Comparison of ENCODE assay signal across 1 cellular context in genomic region chr4:145181091-145181501, GRCh38.
TF ChIP-seq lines count a peak whose summit lies in the region.

No MANE protein-coding gene starts in this region.

TF ChIP-seq in H1, 55 proteins besides CTCF, POLR2A, EP300 and RAD21 (continued from another document):
- TF ChIP-seq SAP30 (IDR thresholded peaks at IDR 0.05; ENCODE audit: insufficient read depth, insufficient replicate concordance, low read length), result no peak
- TF ChIP-seq YY1 (IDR thresholded peaks at IDR 0.05; ENCODE audit: low read depth, low read length), result no peak
- no peak for TF ChIP-seq KDM4A (IDR thresholded peaks at IDR 0.05; ENCODE audit: low read depth, low read length, severe bottlenecking)
- no peak for TF ChIP-seq CBX5 (IDR thresholded peaks at IDR 0.05; ENCODE audit: low read depth, low read length)
- no peak for TF ChIP-seq CHD7 (IDR thresholded peaks at IDR 0.05; ENCODE audit: insufficient replicate concordance, low read length)
- no peak for TF ChIP-seq ASH2L (IDR thresholded peaks at IDR 0.05; ENCODE audit: low read length)
- no peak for TF ChIP-seq EZH2 (IDR thresholded peaks at IDR 0.05; ENCODE audit: low read depth, low read length, severe bottlenecking)
